In genomic region chr19:57583521-57584416, GRCh38 we compare ENCODE assay signal across 8 cellular contexts.
A peak's percentile ranks its signal among the peaks of the same experiment; 100 is the strongest.
DNase-seq lines count a peak whose midpoint lies in the region; ATAC-seq, FAIRE-seq and TF ChIP-seq lines count a peak whose summit lies in the region.

Gene ZIK1 (plus strand): TSS chr19:57584145. CDS start chr19:57584357, 212 bp downstream.

- peak; percentile 98 for DNase-seq in D721Med (ENCODE audit: insufficient read length, low spot score)
- peak; percentile 89 for DNase-seq in NCI-H128 (lab: John Stamatoyannopoulos, UW; ENCODE audit: unreplicated experiment)
- DNase-seq in activated CD4-positive, alpha-beta T cell treated with anti-CD3 and anti-CD28 coated beads for 48 hours: peak; percentile 88
- peak; percentile 91 for DNase-seq in coronary artery (ENCODE audit: low spot score)
- peak; percentile 80 for DNase-seq in kidney glomerular epithelial cell (lab: John Stamatoyannopoulos, UW)
- peak; percentile 74 to 76 (median 74) for DNase-seq in stimulated activated CD4-positive, alpha-beta T cell treated with anti-CD3 and anti-CD28 coated beads, Interleukin-12 subunit alpha, Interleukin-12 subunit beta, amount 100 ng/mL, for 48 hours (ENCODE audit: low read depth in 2 of 3, low spot score in 1 of 3)
- no peak for DNase-seq in KBM-7

- H3K27ac ChIP-seq in coronary artery: peak within 1 kb of the TSS in 1 of 2 donors; percentile 46

- ATAC-seq in GM21619 (IDR thresholded peaks at IDR 0.05; ENCODE audit: unreplicated experiment): peak; percentile 83

- TF ChIP-seq CTCF in D721Med (IDR thresholded peaks at IDR 0.05; ENCODE audit: insufficient read depth, missing control alignments): peak; percentile 19
- TF ChIP-seq CTCF in coronary artery (IDR thresholded peaks at IDR 0.05): no peak

- in situ Hi-C loops in KBM-7 (cut with MboI; ENCODE audit: low pct_unique_long_range_greater_than_20kb, low sequenced_read_pairs): no loop called here

- FAIRE-seq in D721Med (lab: Jason Lieb, UNC): peak; percentile 46

- H3K4me3 ChIP-seq in coronary artery: peak within 1 kb of the TSS; percentile 89
